ENCODE assay signal across 22 cellular contexts in the genomic region with DNA sequence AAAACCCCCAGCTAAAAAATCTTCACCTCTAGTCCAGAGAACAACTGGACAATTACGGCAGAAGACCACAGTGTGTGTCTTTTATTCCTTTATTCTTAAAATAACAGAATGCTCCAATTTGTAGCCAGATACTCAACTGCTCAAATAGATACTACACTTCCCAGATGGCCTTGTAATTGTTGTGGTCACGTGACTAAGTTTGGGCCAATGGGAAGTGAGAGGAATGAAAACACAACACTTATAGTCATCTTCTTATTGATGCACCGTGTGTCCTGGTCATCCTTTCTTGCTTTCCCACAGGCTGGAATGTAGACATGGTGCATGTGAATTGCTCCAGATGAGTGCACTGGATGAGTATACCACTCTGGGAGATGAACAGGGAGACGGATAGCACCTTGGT.
DNase-seq lines count a peak whose midpoint lies in the region; ATAC-seq, FAIRE-seq and TF ChIP-seq lines count a peak whose summit lies in the region.
"Had no signal": no experiment of that assay in that cellular context is flagged by ENCODE, and none has a peak within 500 bp of the region (broad histone marks: within the 10 kb centered on the region; RNA-seq: fewer than 3 reads in every experiment).

No MANE protein-coding gene starts in this region.

- no peaks in the 10 kb centered on the region for H3K9me1 ChIP-seq in K562 (ENCODE audit: control insufficient read depth, insufficient read depth, low read length)

- no peaks in the 10 kb centered on the region for H3K27me3 Mint-ChIP-seq in GM23338 (ENCODE audit: insufficient read depth, low read depth, poor library complexity)
- peaks cover 3% of the 10 kb centered on the region for H3K27me3 Mint-ChIP-seq in activated CD4-positive, alpha-beta memory T cell treated with anti-CD3 and anti-CD28 coated beads for 36 hours
- H3K27me3 Mint-ChIP-seq: stimulated activated naive CD8-positive, alpha-beta T cell treated with anti-CD3 and anti-CD28 coated beads, Interleukin-15, amount 100 ng/mL, for 72 hours had no signal

- no peak for TF ChIP-seq RAD21 in K562 (CRISPR knock-in tag; conservative IDR thresholded peaks at IDR 0.05 in 1 of 2, IDR thresholded peaks at IDR 0.05 in 1 of 2)

- no peaks in the 10 kb centered on the region; the same call in 1 of the 2 replicates for H3K4me1 ChIP-seq in BE2C
- H3K4me1 ChIP-seq in GM23338 (ENCODE audit: insufficient read depth) = no peaks in the 10 kb centered on the region
- peaks cover 13% of the 10 kb centered on the region for H3K4me1 ChIP-seq in OCI-LY3 (ENCODE audit: low read length)
- no peaks in the 10 kb centered on the region; a peak in 1 of 5 replicates for H3K4me1 ChIP-seq in K562 (replicated peaks in 1 of 2; ENCODE audit: control insufficient read depth in 2 of 2, insufficient read depth in 2 of 2, low read length in 2 of 2)
- H3K4me1 ChIP-seq in esophagus muscularis mucosa = peaks cover 19 to 85% (median 61%) of the 10 kb centered on the region in 4 donors
- H3K4me1 ChIP-seq: parathyroid adenoma had no signal

- ATAC-seq in GM23338 = no peak
- ATAC-seq in K562 = peak; percentile 74
- ATAC-seq: stimulated activated naive CD8-positive, alpha-beta T cell treated with anti-CD3 and anti-CD28 coated beads, Interleukin-15, amount 100 ng/mL, for 72 hours; upper lobe of right lung had no signal

- H3K27ac Mint-ChIP-seq in GM23338 = no peak overlapping the region
- no peak overlapping the region for H3K27ac Mint-ChIP-seq in activated CD4-positive, alpha-beta memory T cell treated with anti-CD3 and anti-CD28 coated beads for 36 hours
- H3K27ac Mint-ChIP-seq: stimulated activated naive CD8-positive, alpha-beta T cell treated with anti-CD3 and anti-CD28 coated beads, Interleukin-15, amount 100 ng/mL, for 72 hours had no signal

- H3K9me2 ChIP-seq in GM23338 (ENCODE audit: insufficient read depth) = no peaks in the 10 kb centered on the region

- 20% methylated on average over 4 of the region's 4 CpGs for WGBS in K562 (ENCODE audit: insufficient coverage, low coverage, missing lambda C conversion rate)
- WGBS in esophagus muscularis mucosa = 70% methylated on average over 4 of the region's 4 CpGs

- intact Hi-C loops in K562 (cut with micrococcal nuclease) (no loop called here), esophagus muscularis mucosa (cut with DNase I) (loop anchor here (10.0 kb wide), 1 partner anchor 62 kb away; no protein-coding TSS in a partner anchor)
- intact Hi-C loops in activated CD4-positive, alpha-beta memory T cell treated with anti-CD3 and anti-CD28 coated beads for 36 hours (cut with micrococcal nuclease) = no loop called here

- H3K27me3 ChIP-seq in BE2C (no peaks in the 10 kb centered on the region), GM23338 (ENCODE audit: insufficient read depth) (no peaks in the 10 kb centered on the region), OCI-LY3 (ENCODE audit: low read depth, low read length) (no peaks in the 10 kb centered on the region), K562 (ENCODE audit: control insufficient read depth in 2 of 2, insufficient read depth in 2 of 2, low read length in 2 of 2) (no peaks in the 10 kb centered on the region), esophagus muscularis mucosa (no peaks in the 10 kb centered on the region)
- H3K27me3 ChIP-seq: MG63, upper lobe of right lung had no signal

- DNase-seq in BE2C (peak; percentile 25), GM23338 (ENCODE audit: low spot score) (no peak), K562 (ENCODE audit: extremely low read depth in 1 of 4, low spot score in 3 of 4) (peak; percentile 27 to 45 (median 36)), esophagus muscularis mucosa (ENCODE audit: extremely low spot score) (no peak), erythroblast (lab: John Stamatoyannopoulos, UW) (no peak)
- DNase-seq in activated CD4-positive, alpha-beta memory T cell treated with anti-CD3 and anti-CD28 coated beads for 36 hours = no peak
- DNase-seq in activated CD4-positive, CD25-positive, alpha-beta regulatory T cell (lab: John Stamatoyannopoulos, UW) = no peak
- DNase-seq: activated CD4-positive, alpha-beta T cell treated with anti-CD3 and anti-CD28 coated beads, Interleukin-2, amount 50 U/mL, for 1 hour; activated T-cell treated with anti-CD3 and anti-CD28 coated beads for 4 hours; amygdala; islet precursor cell; MG63; naive B cell; NCI-H2081 treated with DMSO at 0.1 percent for 48 hours; NCI-H526 treated with DMSO at 0.1 percent for 48 hours; stimulated activated CD4-positive, alpha-beta T cell treated with anti-CD3 and anti-CD28 coated beads, Interleukin-1b, Interleukin-23, amount 100 ng/mL, for 48 hours; stimulated activated naive CD8-positive, alpha-beta T cell treated with anti-CD3 and anti-CD28 coated beads, Interleukin-15, amount 100 ng/mL, for 72 hours; upper lobe of right lung had no signal

- no peak overlapping the region for H3K4me3 Mint-ChIP-seq in GM23338
- H3K4me3 Mint-ChIP-seq in activated CD4-positive, alpha-beta memory T cell treated with anti-CD3 and anti-CD28 coated beads for 36 hours = no peak overlapping the region
- H3K4me3 Mint-ChIP-seq: naive B cell; stimulated activated naive CD8-positive, alpha-beta T cell treated with anti-CD3 and anti-CD28 coated beads, Interleukin-15, amount 100 ng/mL, for 72 hours had no signal

- H3F3A ChIP-seq in GM23338 (replicated peaks; ENCODE audit: low read depth) = no peaks in the 10 kb centered on the region

- H3K9me3 ChIP-seq in BE2C = no peaks in the 10 kb centered on the region
- no peaks in the 10 kb centered on the region for H3K9me3 ChIP-seq in OCI-LY3 (ENCODE audit: insufficient read depth, low read length)
- H3K9me3 ChIP-seq in K562 (replicated peaks; ENCODE audit: control insufficient read depth, insufficient read depth, low read depth, low read length) = no peaks in the 10 kb centered on the region
- no peaks in the 10 kb centered on the region for H3K9me3 ChIP-seq in esophagus muscularis mucosa
- H3K9me3 ChIP-seq: MG63, upper lobe of right lung had no signal

- H3K36me3 ChIP-seq in BE2C (no peaks in the 10 kb centered on the region), GM23338 (ENCODE audit: insufficient read depth) (no peaks in the 10 kb centered on the region), OCI-LY3 (replicated peaks; ENCODE audit: low read depth, low read length) (no peaks in the 10 kb centered on the region), K562 (ENCODE audit: control insufficient read depth, insufficient read depth, low read length) (no peaks in the 10 kb centered on the region), esophagus muscularis mucosa (no peaks in the 10 kb centered on the region)
- H3K36me3 ChIP-seq: MG63, upper lobe of right lung had no signal

- H3K4me3 ChIP-seq in BE2C (ENCODE audit: low read depth, low read length) (no peak overlapping the region), GM23338 (no peak overlapping the region), OCI-LY3 (ENCODE audit: low read length) (no peak overlapping the region), K562 (no peak overlapping the region), esophagus muscularis mucosa (no peak overlapping the region)
- H3K4me3 ChIP-seq: MG63, upper lobe of right lung had no signal

- TF ChIP-seq CTCF in BE2C (IDR thresholded peaks at IDR 0.05; ENCODE audit: low read depth, low read length) (no peak), GM23338 (conservative IDR thresholded peaks at IDR 0.05; ENCODE audit: low read depth in 2 of 2) (no peak), OCI-LY3 (IDR thresholded peaks at IDR 0.05; ENCODE audit: low read depth, low read length) (no peak), K562 (IDR thresholded peaks at IDR 0.05 in 2 of 3, conservative IDR thresholded peaks at IDR 0.05 in 1 of 3; ENCODE audit: insufficient read depth in 2 of 3, low read depth in 1 of 3, low read length in 3 of 3) (no peak), esophagus muscularis mucosa (IDR thresholded peaks at IDR 0.05) (no peak)

- H3K36me3 Mint-ChIP-seq in GM23338 (ENCODE audit: low read depth) = no peaks in the 10 kb centered on the region
- H3K36me3 Mint-ChIP-seq in activated CD4-positive, alpha-beta memory T cell treated with anti-CD3 and anti-CD28 coated beads for 36 hours = no peaks in the 10 kb centered on the region
- H3K36me3 Mint-ChIP-seq: naive B cell had no signal

- peaks cover 4% of the 10 kb centered on the region; the same call in 1 of the 3 replicates for H3K4me1 Mint-ChIP-seq in GM23338
- no peaks in the 10 kb centered on the region for H3K4me1 Mint-ChIP-seq in activated CD4-positive, alpha-beta memory T cell treated with anti-CD3 and anti-CD28 coated beads for 36 hours (ENCODE audit: low read depth)
- H3K4me1 Mint-ChIP-seq: stimulated activated naive CD8-positive, alpha-beta T cell treated with anti-CD3 and anti-CD28 coated beads, Interleukin-15, amount 100 ng/mL, for 72 hours had no signal

- no peak overlapping the region for H3K4me2 ChIP-seq in GM23338
- 0 out of 2 replicates have a peak overlapping the region, but pooled peaks have one; percentile 8 for H3K4me2 ChIP-seq in OCI-LY3 (ENCODE audit: low read length)
- peak overlapping the region; percentile 21; the same call in 1 of the 2 replicates for H3K4me2 ChIP-seq in K562 (ENCODE audit: insufficient read depth, low read length)

- H2AFZ ChIP-seq in GM23338 = peak overlapping the region; percentile 82; the same call in 1 of the 2 replicates
- no peak overlapping the region for H2AFZ ChIP-seq in OCI-LY3 (ENCODE audit: low read depth, low read length)
- 0 out of 2 replicates have a peak overlapping the region, but pooled peaks have one; percentile 7 for H2AFZ ChIP-seq in K562 (ENCODE audit: low read depth, low read length)
- H2AFZ ChIP-seq: parathyroid adenoma had no signal

- TF ChIP-seq POLR2A in K562 (conservative IDR thresholded peaks at IDR 0.05) (no peak), esophagus muscularis mucosa (IDR thresholded peaks at IDR 0.05; ENCODE audit: low read depth) (no peak), erythroblast (IDR thresholded peaks at IDR 0.05; ENCODE audit: low read length) (no peak)

- no peaks in the 10 kb centered on the region for H3K9me3 Mint-ChIP-seq in GM23338
- no peaks in the 10 kb centered on the region for H3K9me3 Mint-ChIP-seq in activated CD4-positive, alpha-beta memory T cell treated with anti-CD3 and anti-CD28 coated beads for 36 hours
- H3K9me3 Mint-ChIP-seq: stimulated activated naive CD8-positive, alpha-beta T cell treated with anti-CD3 and anti-CD28 coated beads, Interleukin-15, amount 100 ng/mL, for 72 hours had no signal

- POLR2A ChIA-PET in K562 (lab: Yijun Ruan, JAX) = no interaction called here
- POLR2A ChIA-PET in activated CD4-positive, alpha-beta memory T cell treated with anti-CD3 and anti-CD28 coated beads for 36 hours (lab: Charles Lee) = no interaction called here

- in situ Hi-C loops in K562 (cut with MboI) = no loop called here

- H3K27ac ChIP-seq in GM23338 (ENCODE audit: low read depth) = no peak overlapping the region
- no peak overlapping the region for H3K27ac ChIP-seq in OCI-LY3 (ENCODE audit: low read length)
- no peak overlapping the region for H3K27ac ChIP-seq in K562 (ENCODE audit: extremely low read depth, low read depth, low read length)
- peak overlapping the region in 2 of 4 donors; percentile 32 to 82 for H3K27ac ChIP-seq in esophagus muscularis mucosa (replicated peaks in 1 of 4)
- H3K27ac ChIP-seq: parathyroid adenoma, upper lobe of right lung had no signal

- no peaks in the 10 kb centered on the region for H4K20me1 ChIP-seq in GM23338 (replicated peaks; ENCODE audit: insufficient read depth)
- H4K20me1 ChIP-seq in OCI-LY3 (ENCODE audit: insufficient read depth, low read length) = no peaks in the 10 kb centered on the region
- H4K20me1 ChIP-seq in K562 (replicated peaks; ENCODE audit: control insufficient read depth, insufficient read depth, low read length) = no peaks in the 10 kb centered on the region

- H3K79me2 ChIP-seq in GM23338 (replicated peaks; ENCODE audit: insufficient read depth) (no peaks in the 10 kb centered on the region), OCI-LY3 (ENCODE audit: low read length) (no peaks in the 10 kb centered on the region), K562 (ENCODE audit: control insufficient read depth, insufficient read depth, low read length) (no peaks in the 10 kb centered on the region)
- H3K79me2 ChIP-seq: parathyroid adenoma had no signal

- CTCF ChIA-PET in K562 (lab: Yijun Ruan, JAX; ENCODE audit: low intra/inter-chr PET ratio) = no interaction called here
- CTCF ChIA-PET in activated CD4-positive, alpha-beta memory T cell treated with anti-CD3 and anti-CD28 coated beads for 36 hours (lab: Charles Lee) = no interaction called here

- no TSS peak for BruUV-seq in K562 (replicated peaks; lab: Mats Ljungman, UMichigan)

- TF ChIP-seq EP300 in K562 (IDR thresholded peaks at IDR 0.05; ENCODE audit: low read length) (no peak), esophagus muscularis mucosa (IDR thresholded peaks at IDR 0.05) (no peak)

- FAIRE-seq in K562 (lab: Jason Lieb, UNC) = no peak
- FAIRE-seq: G401.6, RCC 7860 had no signal

- H3K9ac ChIP-seq in OCI-LY3 (ENCODE audit: low read length) = no peak overlapping the region
- H3K9ac ChIP-seq in K562 (ENCODE audit: insufficient read depth in 1 of 2, low read depth in 2 of 2, low read length in 2 of 2) = no peak overlapping the region
- H3K9ac ChIP-seq: parathyroid adenoma had no signal

Comparison
In these comparisons a context has a peak if more than half of its experiments do, and no peak if none do; other contexts are left out.
1. DNase-seq: peak in BE2C (single experiment) and K562 (4 of 4); none in GM23338 (single experiment), esophagus muscularis mucosa (single experiment), activated CD4-positive, alpha-beta memory T cell treated with anti-CD3 and anti-CD28 coated beads for 36 hours (single experiment), activated CD4-positive, CD25-positive, alpha-beta regulatory T cell (0 of 4) and erythroblast (0 of 2).